18 cellular contexts compared by ENCODE assay signal in the genomic region with DNA sequence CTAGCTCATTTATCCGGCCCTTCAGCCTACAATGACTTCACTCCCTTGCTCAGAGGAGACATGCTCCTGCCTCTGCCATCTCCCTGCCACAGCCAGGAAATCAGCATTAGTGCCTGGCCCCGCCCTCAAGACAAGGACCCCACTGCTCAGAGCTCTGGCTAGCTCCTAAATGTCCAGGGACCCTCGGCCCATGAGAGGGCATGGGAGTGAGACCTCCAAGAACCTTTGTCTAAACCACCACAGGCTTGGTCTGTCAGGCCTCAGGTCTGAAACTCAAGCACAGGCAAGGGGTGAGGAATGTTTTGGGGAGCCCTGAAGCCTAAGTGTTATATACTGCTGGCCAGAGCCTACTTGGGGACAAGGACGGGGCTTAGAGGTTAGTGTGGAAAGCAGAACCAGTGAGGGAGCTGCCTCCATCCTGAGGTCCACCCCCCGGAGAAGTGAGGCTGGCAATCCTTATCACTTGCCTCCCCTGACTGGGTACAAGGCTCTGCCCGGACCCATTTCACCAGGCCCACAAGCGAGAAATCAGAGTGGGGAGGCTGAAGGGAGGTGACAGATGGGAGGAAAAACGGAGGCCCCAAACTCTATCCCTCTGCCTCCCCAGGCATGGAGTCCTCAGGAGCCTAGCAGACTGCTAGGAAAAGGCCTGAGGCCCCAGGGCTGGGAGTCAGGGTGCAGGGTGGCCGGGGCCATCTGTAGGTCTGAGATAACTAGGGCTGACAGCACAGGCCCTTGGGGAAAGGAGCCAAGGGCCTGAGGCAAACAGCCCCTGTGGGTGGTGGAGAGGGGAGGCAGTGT. TPM values are rescaled to one million over a fixed set of nuclear protein-coding genes. Genes with fewer than 3 reads are reported as not detected.
DNase-seq lines count a peak whose midpoint lies in the region; ATAC-seq and TF ChIP-seq lines count a peak whose summit lies in the region.
"Had no signal": no experiment of that assay in that cellular context is flagged by ENCODE, and none has a peak within 500 bp of the region (broad histone marks: within the 10 kb centered on the region; RNA-seq: fewer than 3 reads in every experiment).

No MANE protein-coding gene starts in this region.

- peaks cover 10 to 52% (median 10%) of the 10 kb centered on the region in 3 donors for H3K4me1 ChIP-seq in esophagus squamous epithelium

- no peak overlapping the region for H3K4me3 ChIP-seq in esophagus squamous epithelium
- H3K4me3 ChIP-seq: A549, right lobe of liver had no signal

- peak overlapping the region in 3 of 4 donors; percentile 21 to 99 (median 94) for H3K27ac ChIP-seq in esophagus squamous epithelium
- H3K27ac ChIP-seq: A549, right lobe of liver had no signal

- TF ChIP-seq CTCF in esophagus squamous epithelium (IDR thresholded peaks at IDR 0.05): no peak

- intact Hi-C loops in activated CD4-positive, alpha-beta T cell treated with anti-CD3 and anti-CD28 coated beads, Interleukin-2, amount 10 ng/mL, durations not matched to agents 24 days and 14 days (cut with micrococcal nuclease): no loop called here
- intact Hi-C loops in esophagus squamous epithelium (cut with DNase I): no loop called here

- no peaks in the 10 kb centered on the region for H3K9me3 ChIP-seq in esophagus squamous epithelium
- H3K9me3 ChIP-seq: A549, right lobe of liver had no signal

- no peak overlapping the region for H3K4me3 Mint-ChIP-seq in activated CD4-positive, alpha-beta T cell treated with anti-CD3 and anti-CD28 coated beads, Interleukin-2, amount 10 ng/mL, durations not matched to agents 24 days and 14 days
- no peak overlapping the region for H3K4me3 Mint-ChIP-seq in stimulated activated naive B cell treated with anti-CD40 and anti-IgM and Interleukin-4, amounts not matched to agents 10 μg/mL and 1 μg/mL and 100 μg/mL, for 72 hours

- no peak for ATAC-seq in stimulated activated naive B cell treated with anti-CD40 and anti-IgM and Interleukin-4, amounts not matched to agents 10 μg/mL and 1 μg/mL and 100 μg/mL, for 72 hours (replicated peaks)
- no peak for ATAC-seq in GM21528 (IDR thresholded peaks at IDR 0.05; ENCODE audit: low FRiP score, unreplicated experiment)
- no peak for ATAC-seq in GM19035 (IDR thresholded peaks at IDR 0.05; ENCODE audit: unreplicated experiment)
- ATAC-seq: A549, HCT116, right lobe of liver had no signal

- H3K9me3 Mint-ChIP-seq in activated CD4-positive, alpha-beta T cell treated with anti-CD3 and anti-CD28 coated beads, Interleukin-2, amount 10 ng/mL, durations not matched to agents 24 days and 14 days: no peaks in the 10 kb centered on the region
- H3K9me3 Mint-ChIP-seq in stimulated activated naive B cell treated with anti-CD40 and anti-IgM and Interleukin-4, amounts not matched to agents 10 μg/mL and 1 μg/mL and 100 μg/mL, for 72 hours: no peaks in the 10 kb centered on the region

- no peaks in the 10 kb centered on the region for H3K36me3 Mint-ChIP-seq in activated CD4-positive, alpha-beta T cell treated with anti-CD3 and anti-CD28 coated beads, Interleukin-2, amount 10 ng/mL, durations not matched to agents 24 days and 14 days (ENCODE audit: low read depth)
- peaks cover 13 to 27% of the 10 kb centered on the region in 2 donors for H3K36me3 Mint-ChIP-seq in stimulated activated naive B cell treated with anti-CD40 and anti-IgM and Interleukin-4, amounts not matched to agents 10 μg/mL and 1 μg/mL and 100 μg/mL, for 72 hours

- H3K27me3 Mint-ChIP-seq in activated CD4-positive, alpha-beta T cell treated with anti-CD3 and anti-CD28 coated beads, Interleukin-2, amount 10 ng/mL, durations not matched to agents 24 days and 14 days: no peaks in the 10 kb centered on the region
- no peaks in the 10 kb centered on the region for H3K27me3 Mint-ChIP-seq in stimulated activated naive B cell treated with anti-CD40 and anti-IgM and Interleukin-4, amounts not matched to agents 10 μg/mL and 1 μg/mL and 100 μg/mL, for 72 hours

- no peaks in the 10 kb centered on the region for H3K27me3 ChIP-seq in esophagus squamous epithelium
- H3K27me3 ChIP-seq: right lobe of liver had no signal

- H3K4me1 Mint-ChIP-seq in activated CD4-positive, alpha-beta T cell treated with anti-CD3 and anti-CD28 coated beads, Interleukin-2, amount 10 ng/mL, durations not matched to agents 24 days and 14 days: peaks cover 14% of the 10 kb centered on the region
- H3K4me1 Mint-ChIP-seq in stimulated activated naive B cell treated with anti-CD40 and anti-IgM and Interleukin-4, amounts not matched to agents 10 μg/mL and 1 μg/mL and 100 μg/mL, for 72 hours: peaks cover 30 to 51% of the 10 kb centered on the region in 2 donors

- DNase-seq in activated CD4-positive, alpha-beta T cell treated with anti-CD3 and anti-CD28 coated beads, Interleukin-2, amount 10 ng/mL, durations not matched to agents 24 days and 14 days: no peak
- DNase-seq in activated CD4-positive, alpha-beta T cell treated with anti-CD3 and anti-CD28 coated beads for 1 hour: no peak
- DNase-seq in OCI-M1 (lab: John Stamatoyannopoulos, UW) (peak; percentile 47), esophagus squamous epithelium (lab: John Stamatoyannopoulos, UW) (no peak), Ammon's horn (ENCODE audit: low spot score) (no peak)
- no peak for DNase-seq in stimulated activated naive B cell treated with anti-CD40 and anti-IgM and Interleukin-4, amounts not matched to agents 10 μg/mL and 1 μg/mL and 100 μg/mL, for 72 hours
- DNase-seq: activated CD4-positive, alpha-beta T cell treated with anti-CD3 and anti-CD28 coated beads for 48 hours; activated effector memory CD4-positive, alpha-beta T cell treated with anti-CD3 and anti-CD28 coated beads, Interleukin-2, amount 50 U/mL, for 16 hours; cerebellar nuclear complex; NCI-H1048; right lobe of liver had no signal

- H3K36me3 ChIP-seq in esophagus squamous epithelium: peaks cover 0 to 33% (median 0%) of the 10 kb centered on the region in 3 donors
- H3K36me3 ChIP-seq: right lobe of liver had no signal

- WGBS in esophagus squamous epithelium, 2 donors: 77 to 78% methylated on average over 2 to 7 of the region's 9 CpGs

- H3K27ac Mint-ChIP-seq in activated CD4-positive, alpha-beta T cell treated with anti-CD3 and anti-CD28 coated beads, Interleukin-2, amount 10 ng/mL, durations not matched to agents 24 days and 14 days: peak overlapping the region; percentile 12
- peak overlapping the region; percentile 73 for H3K27ac Mint-ChIP-seq in stimulated activated naive B cell treated with anti-CD40 and anti-IgM and Interleukin-4, amounts not matched to agents 10 μg/mL and 1 μg/mL and 100 μg/mL, for 72 hours

- TF ChIP-seq POLR2A in esophagus squamous epithelium (IDR thresholded peaks at IDR 0.05): no peak

RNA-seq across cellular contexts. Expression of gene SHF, which starts 18.8 kb away (rescaled TPM):
- 14.4 and 16.1 TPM in 2 replicates for total RNA-seq in activated CD4-positive, alpha-beta T cell treated with anti-CD3 and anti-CD28 coated beads, Interleukin-2, amount 10 ng/mL, durations not matched to agents 24 days and 14 days
- 10 to 100 TPM in 1 of 4 donors, 1 to 10 TPM in 3; 1.9 to 12.0 (median 5.7) TPM for total RNA-seq in esophagus squamous epithelium

RNA-seq across cellular contexts. Expression of gene DUOX1, which starts 39.2 kb away (rescaled TPM):
- 0.02 and 0.14 TPM in 2 replicates for total RNA-seq in activated CD4-positive, alpha-beta T cell treated with anti-CD3 and anti-CD28 coated beads, Interleukin-2, amount 10 ng/mL, durations not matched to agents 24 days and 14 days
- total RNA-seq in esophagus squamous epithelium: 100 to 1,000 TPM in 2 of 4 donors, 10 to 100 TPM in 2; 87.5 to 202 (median 122) TPM
- total RNA-seq: fibroblast of lung, SK-MEL-5, temporal lobe had no signal

RNA-seq across cellular contexts. Expression of gene DUOXA1, which starts 39.3 kb away (rescaled TPM):
- not detected in 2 replicates for total RNA-seq in activated CD4-positive, alpha-beta T cell treated with anti-CD3 and anti-CD28 coated beads, Interleukin-2, amount 10 ng/mL, durations not matched to agents 24 days and 14 days
- total RNA-seq in esophagus squamous epithelium: 100 to 1,000 TPM in 3 of 4 donors, 10 to 100 TPM in 1; 64.0 to 202 (median 134) TPM
- total RNA-seq: fibroblast of lung, right lobe of liver, SK-MEL-5 had no signal

RNA-seq across cellular contexts. Expression of gene DUOXA2, which starts 54.8 kb away (rescaled TPM):
- not detected in 2 replicates for total RNA-seq in activated CD4-positive, alpha-beta T cell treated with anti-CD3 and anti-CD28 coated beads, Interleukin-2, amount 10 ng/mL, durations not matched to agents 24 days and 14 days
- total RNA-seq in esophagus squamous epithelium: 10 to 100 TPM in 2 of 4 donors, 1 to 10 TPM in 1, not detected in 1; 6.3 to 20.6 (median 13.6) TPM
- total RNA-seq: fibroblast of lung, SK-MEL-5, temporal lobe had no signal

RNA-seq across cellular contexts. Expression of gene DUOX2, which starts 55.0 kb away (rescaled TPM):
- 0.05 TPM in 1 of 2 replicates, not detected in the other for total RNA-seq in activated CD4-positive, alpha-beta T cell treated with anti-CD3 and anti-CD28 coated beads, Interleukin-2, amount 10 ng/mL, durations not matched to agents 24 days and 14 days
- total RNA-seq in esophagus squamous epithelium: 10 to 100 TPM in 3 of 4 donors, 1 to 10 TPM in 1; 5.0 to 50.7 (median 22.6) TPM
- total RNA-seq: fibroblast of lung, temporal lobe had no signal

Comparison
In these comparisons a context has a peak if more than half of its experiments do, and no peak if none do; other contexts are left out.
1. RNA of gene DUOX1, which starts 39.2 kb away (total RNA-seq): 87.5 to 202 TPM in esophagus squamous epithelium; 0.02 to 0.14 TPM in activated CD4-positive, alpha-beta T cell treated with anti-CD3 and anti-CD28 coated beads, Interleukin-2, amount 10 ng/mL, durations not matched to agents 24 days and 14 days; every median in the first group is over 10 times any median in the second.
2. RNA of gene DUOXA1, which starts 39.3 kb away (total RNA-seq): 64.0 to 202 TPM in esophagus squamous epithelium; not detected in activated CD4-positive, alpha-beta T cell treated with anti-CD3 and anti-CD28 coated beads, Interleukin-2, amount 10 ng/mL, durations not matched to agents 24 days and 14 days; every median in the first group is over 10 times any median in the second.